In the genomic region with DNA sequence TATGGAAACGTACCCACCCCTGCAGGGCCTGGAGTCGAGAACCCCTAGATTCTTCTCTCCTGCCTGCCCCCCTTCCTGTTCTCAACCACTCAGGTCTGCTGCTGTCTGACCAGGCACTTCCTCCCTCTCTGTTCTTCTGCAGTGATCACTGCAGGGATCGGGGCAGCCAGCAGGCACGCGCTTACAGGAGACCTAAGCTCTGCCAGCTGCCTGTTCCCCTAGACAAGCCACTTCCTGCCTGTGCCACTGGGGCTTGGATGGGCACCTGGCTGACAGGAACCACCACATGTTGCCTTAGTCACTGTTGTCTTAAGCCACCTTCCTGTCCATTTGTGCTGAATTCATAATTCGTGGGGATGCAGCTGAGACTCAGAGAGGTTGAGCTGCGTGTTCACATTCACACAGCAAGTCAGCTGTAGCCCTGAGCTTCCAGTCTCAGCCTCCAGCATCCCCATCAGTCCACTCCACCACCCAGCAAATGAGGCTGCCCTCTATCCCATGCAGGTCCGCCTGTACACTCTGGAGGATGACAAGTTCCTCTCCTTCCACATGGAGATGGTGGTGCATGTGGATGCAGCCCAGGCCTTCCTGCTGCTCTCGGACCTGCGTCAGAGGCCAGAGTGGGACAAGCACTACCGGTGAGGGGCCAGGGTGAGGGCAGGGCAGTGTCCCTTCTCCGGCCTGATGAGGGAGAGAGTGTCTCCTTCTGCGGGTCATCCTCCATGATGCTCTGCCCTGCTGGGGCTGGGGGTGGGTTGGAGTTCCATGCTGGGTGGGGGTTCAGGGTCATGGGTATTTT, we compare ENCODE assay signal across 12 cellular contexts. TPM values are rescaled to one million over a fixed set of nuclear protein-coding genes. Genes with fewer than 3 reads are reported as not detected.
A peak's percentile ranks its signal among the peaks of the same experiment; 100 is the strongest.
DNase-seq lines count a peak whose midpoint lies in the region; ATAC-seq lines count a peak whose summit lies in the region.
"Had no signal": no experiment of that assay in that cellular context is flagged by ENCODE, and none has a peak within 500 bp of the region (broad histone marks: within the 10 kb centered on the region; RNA-seq: fewer than 3 reads in every experiment).

No MANE protein-coding gene starts in this region.

- no peaks in the 10 kb centered on the region for H3K36me3 Mint-ChIP-seq in activated naive CD4-positive, alpha-beta T cell treated with anti-CD3 and anti-CD28 coated beads, Interleukin-2, amount 50 U/mL, for 24 hours

- H3K27me3 Mint-ChIP-seq in activated naive CD4-positive, alpha-beta T cell treated with anti-CD3 and anti-CD28 coated beads, Interleukin-2, amount 50 U/mL, for 24 hours, result no peaks in the 10 kb centered on the region

- ATAC-seq in GM21360 (IDR thresholded peaks at IDR 0.05; ENCODE audit: unreplicated experiment) (no peak), left colon (no peak)
- ATAC-seq: A549 had no signal

- H3K4me1 Mint-ChIP-seq in activated naive CD4-positive, alpha-beta T cell treated with anti-CD3 and anti-CD28 coated beads, Interleukin-2, amount 50 U/mL, for 24 hours, result peaks cover 14% of the 10 kb centered on the region

- DNase-seq in NCI-H345 (lab: John Stamatoyannopoulos, UW), result peak; percentile 20
- DNase-seq in NCI-H345 treated with DMSO at 0.1 percent for 48 hours (lab: John Stamatoyannopoulos, UW; ENCODE audit: unreplicated experiment), result no peak
- DNase-seq in NCI-H510A (lab: John Stamatoyannopoulos, UW), result peak; percentile 32
- peak; percentile 14 for DNase-seq in stimulated activated CD4-positive, alpha-beta T cell treated with anti-CD3 and anti-CD28 coated beads, Interleukin-4, amount 100 ng/mL, for 24 hours
- no peak for DNase-seq in left colon
- no peak for DNase-seq in NCI-H524 treated with DMSO at 0.1 percent for 48 hours (lab: John Stamatoyannopoulos, UW)
- DNase-seq: HCEC 1CT had no signal

- intact Hi-C loops in left colon (cut with DNase I, micrococcal nuclease), result no loop called here

- peak overlapping the region; percentile 43 for H3K4me3 Mint-ChIP-seq in activated naive CD4-positive, alpha-beta T cell treated with anti-CD3 and anti-CD28 coated beads, Interleukin-2, amount 50 U/mL, for 24 hours

- H3K27ac Mint-ChIP-seq in activated naive CD4-positive, alpha-beta T cell treated with anti-CD3 and anti-CD28 coated beads, Interleukin-2, amount 50 U/mL, for 24 hours, result peak overlapping the region; percentile 10

- no peaks in the 10 kb centered on the region for H3K9me3 Mint-ChIP-seq in activated naive CD4-positive, alpha-beta T cell treated with anti-CD3 and anti-CD28 coated beads, Interleukin-2, amount 50 U/mL, for 24 hours

RNA-seq across cellular contexts. Expression of gene FAM151A, which starts 18.6 kb away (rescaled TPM):
- total RNA-seq in left colon, result 1 to 10 TPM; 4.5 to 7.8 TPM
- total RNA-seq: kidney epithelial cell, tibial nerve had no signal

RNA-seq across cellular contexts. Expression of gene MROH7, which starts 36.8 kb away (rescaled TPM):
- 10 to 100 TPM; 11.8 to 14.2 TPM for total RNA-seq in left colon
- total RNA-seq: kidney epithelial cell had no signal

RNA-seq across cellular contexts. Expression of gene ACOT11, which starts 56.7 kb away (rescaled TPM):
- 10 to 100 TPM; 59.7 to 77.0 TPM for total RNA-seq in left colon

Comparison
In these comparisons a context has a peak if more than half of its experiments do, and no peak if none do; other contexts are left out.
1. DNase-seq: peak in NCI-H345 (single experiment), NCI-H510A (single experiment) and stimulated activated CD4-positive, alpha-beta T cell treated with anti-CD3 and anti-CD28 coated beads, Interleukin-4, amount 100 ng/mL, for 24 hours (single experiment); none in NCI-H345 treated with DMSO at 0.1 percent for 48 hours (single experiment), left colon (0 of 2) and NCI-H524 treated with DMSO at 0.1 percent for 48 hours (single experiment).